In genomic region chr12:20885552-20885951, GRCh38 we compare ENCODE assay signal across 27 cellular contexts.
"Had no signal": no experiment of that assay in that cellular context is flagged by ENCODE, and none has a peak within 500 bp of the region (broad histone marks: within the 10 kb centered on the region; RNA-seq: fewer than 3 reads in every experiment).

No MANE protein-coding gene starts in this region.

- H3K27ac ChIP-seq: gastrocnemius medialis, left lung, prostate gland, right atrium auricular region, suprapubic skin, transverse colon, upper lobe of right lung, uterus had no signal

- ATAC-seq: effector memory CD8-positive, alpha-beta T cell; esophagus mucosa; gastrocnemius medialis; left lung; naive thymus-derived CD4-positive, alpha-beta T cell; sciatic nerve; stimulated activated naive CD8-positive, alpha-beta T cell treated with anti-CD3 and anti-CD28 coated beads, Interleukin-15, amount 100 ng/mL, for 72 hours; upper lobe of right lung had no signal

- FAIRE-seq: endometrium, keratinocyte had no signal

- H3K4me1 Mint-ChIP-seq: mesothelial cell of epicardium; naive thymus-derived CD4-positive, alpha-beta T cell; nephron progenitor cell; stimulated activated naive CD8-positive, alpha-beta T cell treated with anti-CD3 and anti-CD28 coated beads, Interleukin-15, amount 100 ng/mL, for 72 hours had no signal

- H3K4me3 Mint-ChIP-seq: effector memory CD8-positive, alpha-beta T cell; mesothelial cell of epicardium; naive thymus-derived CD4-positive, alpha-beta T cell; nephron progenitor cell; stimulated activated naive CD8-positive, alpha-beta T cell treated with anti-CD3 and anti-CD28 coated beads, Interleukin-15, amount 100 ng/mL, for 72 hours had no signal

- H3K36me3 Mint-ChIP-seq: mesothelial cell of epicardium; naive thymus-derived CD4-positive, alpha-beta T cell had no signal

- H3K27me3 Mint-ChIP-seq: effector memory CD8-positive, alpha-beta T cell; naive thymus-derived CD4-positive, alpha-beta T cell; stimulated activated naive CD8-positive, alpha-beta T cell treated with anti-CD3 and anti-CD28 coated beads, Interleukin-15, amount 100 ng/mL, for 72 hours had no signal

- DNase-seq: cortex of kidney; effector memory CD8-positive, alpha-beta T cell; foreskin fibroblast; gastrocnemius medialis; head of caudate nucleus; left lung; mesenchymal stem cell; naive thymus-derived CD4-positive, alpha-beta T cell; nephron progenitor cell; nucleus accumbens; stimulated activated CD4-positive, alpha-beta T cell treated with anti-CD3 and anti-CD28 coated beads, Interleukin-12 subunit alpha, Interleukin-12 subunit beta, amount 100 ng/mL, for 4 hours; stimulated activated CD4-positive, alpha-beta T cell treated with anti-CD3 and anti-CD28 coated beads, Interleukin-1b, Interleukin-23, amount 100 ng/mL, for 48 hours; stimulated activated CD4-positive, alpha-beta T cell treated with anti-CD3 and anti-CD28 coated beads, Interleukin-4, amount 100 ng/mL, for 1 hour; stimulated activated CD8-positive, alpha-beta memory T cell treated with anti-CD3 and anti-CD28 coated beads, Interleukin-4, amount 100 ng/mL, for 48 hours; stimulated activated naive CD4-positive, alpha-beta T cell; stimulated activated naive CD8-positive, alpha-beta T cell treated with anti-CD3 and anti-CD28 coated beads, Interleukin-15, amount 100 ng/mL, for 72 hours; transverse colon; upper lobe of right lung; uterus had no signal

- H3K27ac Mint-ChIP-seq: effector memory CD8-positive, alpha-beta T cell; mesothelial cell of epicardium; naive thymus-derived CD4-positive, alpha-beta T cell; nephron progenitor cell; stimulated activated naive CD8-positive, alpha-beta T cell treated with anti-CD3 and anti-CD28 coated beads, Interleukin-15, amount 100 ng/mL, for 72 hours had no signal
